8 cellular contexts compared by ENCODE assay signal in genomic region chr14:20631821-20632389, GRCh38. TPM values are rescaled to one million over a fixed set of nuclear protein-coding genes. Genes with fewer than 3 reads are reported as not detected.
DNase-seq lines count a peak whose midpoint lies in the region; TF ChIP-seq lines count a peak whose summit lies in the region.

No MANE protein-coding gene starts in this region.

- no peak overlapping the region for H3K27ac Mint-ChIP-seq in activated naive CD4-positive, alpha-beta T cell treated with anti-CD3 and anti-CD28 coated beads, Interleukin-2, amount 10 ng/mL, durations not matched to agents 7 days and 5 days

- H2BK15ac ChIP-seq in mesenchymal stem cell (ENCODE audit: low read depth, poor library complexity, severe bottlenecking): no peak overlapping the region

- H3K36me3 ChIP-seq in effector memory CD4-positive, alpha-beta T cell (ENCODE audit: control insufficient read depth, insufficient read depth, low read length): no peaks in the 10 kb centered on the region
- H3K36me3 ChIP-seq in mesenchymal stem cell (ENCODE audit: control insufficient read depth in 1 of 2, insufficient read depth in 2 of 2, low read depth in 1 of 2, low read length in 2 of 2): no peaks in the 10 kb centered on the region
- H3K36me3 ChIP-seq in tibial nerve: no peaks in the 10 kb centered on the region

- no peak overlapping the region for H3K23ac ChIP-seq in mesenchymal stem cell (ENCODE audit: low read length in 2 of 2)

- H3K4ac ChIP-seq in mesenchymal stem cell (ENCODE audit: low read depth in 1 of 2, low read length in 2 of 2): no peak overlapping the region

- peak overlapping the region; percentile 46 for H3K4me3 ChIP-seq in effector memory CD4-positive, alpha-beta T cell (ENCODE audit: insufficient read depth, low read depth, low read length, poor library complexity, severe bottlenecking)
- H3K4me3 ChIP-seq in mesenchymal stem cell (ENCODE audit: insufficient read depth in 1 of 2, low read depth in 1 of 2, low read length in 2 of 2): peak overlapping the region; percentile 1 to 80
- H3K4me3 ChIP-seq in tibial nerve: peak overlapping the region; percentile 14 to 50 (median 31)

- peaks cover 9% of the 10 kb centered on the region for H3K4me1 ChIP-seq in effector memory CD4-positive, alpha-beta T cell (ENCODE audit: control insufficient read depth, insufficient read depth, low read length, poor library complexity, severe bottlenecking)
- peaks cover 18% of the 10 kb centered on the region for H3K4me1 ChIP-seq in mesenchymal stem cell (ENCODE audit: control insufficient read depth, insufficient read depth, low read depth, low read length)
- H3K4me1 ChIP-seq in tibial nerve: peaks cover 0 to 53% (median 18%) of the 10 kb centered on the region in 4 donors

- no peak overlapping the region for H2BK120ac ChIP-seq in mesenchymal stem cell (ENCODE audit: low read depth, low read length)

- no peak overlapping the region for H4K8ac ChIP-seq in mesenchymal stem cell (ENCODE audit: low read length)

- peak overlapping the region; percentile 69 for H3K4me3 Mint-ChIP-seq in activated naive CD4-positive, alpha-beta T cell treated with anti-CD3 and anti-CD28 coated beads, Interleukin-2, amount 10 ng/mL, durations not matched to agents 7 days and 5 days

- no peaks in the 10 kb centered on the region for H3K79me1 ChIP-seq in mesenchymal stem cell (replicated peaks; ENCODE audit: low read length, poor library complexity, severe bottlenecking)

- 3% methylated on average over 15 of the region's 19 CpGs for WGBS in mesenchymal stem cell
- 1 to 2% methylated on average over 19 of the region's 19 CpGs for WGBS in tibial nerve, 2 donors

- H3K4me1 Mint-ChIP-seq in activated naive CD4-positive, alpha-beta T cell treated with anti-CD3 and anti-CD28 coated beads, Interleukin-2, amount 10 ng/mL, durations not matched to agents 7 days and 5 days: peaks cover 34% of the 10 kb centered on the region

- no peaks in the 10 kb centered on the region for H3K36me3 Mint-ChIP-seq in activated naive CD4-positive, alpha-beta T cell treated with anti-CD3 and anti-CD28 coated beads, Interleukin-2, amount 10 ng/mL, durations not matched to agents 7 days and 5 days

- no peak overlapping the region for H2BK5ac ChIP-seq in mesenchymal stem cell (ENCODE audit: low read depth, low read length, poor library complexity, severe bottlenecking)

- no peak for TF ChIP-seq POLR2A in tibial nerve (IDR thresholded peaks at IDR 0.05)

- H3K14ac ChIP-seq in mesenchymal stem cell (ENCODE audit: low read length in 2 of 2): no peak overlapping the region

- no peak overlapping the region for H2AK5ac ChIP-seq in mesenchymal stem cell (ENCODE audit: low read length, severe bottlenecking)

- H3K4me2 ChIP-seq in mesenchymal stem cell (ENCODE audit: low read length, poor library complexity, severe bottlenecking): peak overlapping the region; percentile 86

- H3K27ac ChIP-seq in effector memory CD4-positive, alpha-beta T cell (ENCODE audit: insufficient read depth, low read length, poor library complexity, severe bottlenecking): no peak overlapping the region
- no peak overlapping the region for H3K27ac ChIP-seq in mesenchymal stem cell (ENCODE audit: low read length, poor library complexity, severe bottlenecking)
- H3K27ac ChIP-seq in tibial nerve: peak overlapping the region in 1 of 4 donors; percentile 54

- no peaks in the 10 kb centered on the region for H3K9me3 Mint-ChIP-seq in activated naive CD4-positive, alpha-beta T cell treated with anti-CD3 and anti-CD28 coated beads, Interleukin-2, amount 10 ng/mL, durations not matched to agents 7 days and 5 days

- TF ChIP-seq EP300 in tibial nerve (IDR thresholded peaks at IDR 0.05): no peak

- H3K18ac ChIP-seq in mesenchymal stem cell (ENCODE audit: low read depth in 1 of 2, low read length in 2 of 2): no peak overlapping the region

- DNase-seq in activated naive CD4-positive, alpha-beta T cell treated with anti-CD3 and anti-CD28 coated beads, Interleukin-2, amount 10 ng/mL, durations not matched to agents 7 days and 5 days: no peak
- no peak for DNase-seq in activated naive CD4-positive, alpha-beta T cell treated with Interleukin-2 at 50 U/mL for 16 hours
- DNase-seq in SHP77 treated with DMSO at 0.1 percent for 48 hours (lab: John Stamatoyannopoulos, UW): peak; percentile 47
- no peak for DNase-seq in effector memory CD4-positive, alpha-beta T cell
- peak; percentile 69 for DNase-seq in mesenchymal stem cell
- DNase-seq in tibial nerve (ENCODE audit: low spot score in 2 of 2): peak; percentile 51 to 78
- no peak for DNase-seq in stimulated activated CD4-positive, alpha-beta T cell treated with anti-CD3 and anti-CD28 coated beads, Interleukin-4, amount 100 ng/mL, for 1 hour
- DNase-seq in NCI-H774 (lab: John Stamatoyannopoulos, UW): no peak

- peak overlapping the region; percentile 27 for H3K9ac ChIP-seq in mesenchymal stem cell (ENCODE audit: low read length)

- CTCF ChIA-PET in activated naive CD4-positive, alpha-beta T cell treated with anti-CD3 and anti-CD28 coated beads, Interleukin-2, amount 10 ng/mL, durations not matched to agents 7 days and 5 days (lab: Charles Lee): interaction anchor here (1.0 to 3.1 kb wide), 7 partner anchors 18 to 227 kb away, joined by 3 to 16 read pairs (median 3); partner anchors contain the start of gene RNASE4

- H3K27me3 Mint-ChIP-seq in activated naive CD4-positive, alpha-beta T cell treated with anti-CD3 and anti-CD28 coated beads, Interleukin-2, amount 10 ng/mL, durations not matched to agents 7 days and 5 days: peaks cover 90% of the 10 kb centered on the region

- no peaks in the 10 kb centered on the region for H3K27me3 ChIP-seq in effector memory CD4-positive, alpha-beta T cell (replicated peaks; ENCODE audit: control insufficient read depth, insufficient read depth, low read length, poor library complexity, severe bottlenecking)
- H3K27me3 ChIP-seq in mesenchymal stem cell (ENCODE audit: control insufficient read depth in 1 of 2, insufficient read depth in 1 of 2, low read length in 2 of 2) (peaks cover 24% of the 10 kb centered on the region in 2 experiments), tibial nerve (no peaks in the 10 kb centered on the region)

- H4K91ac ChIP-seq in mesenchymal stem cell (ENCODE audit: low read length): no peak overlapping the region

- no peak for TF ChIP-seq CTCF in tibial nerve (IDR thresholded peaks at IDR 0.05)

- H2AFZ ChIP-seq in mesenchymal stem cell (ENCODE audit: low read depth, low read length): no peak overlapping the region

- no peaks in the 10 kb centered on the region for H3K9me3 ChIP-seq in effector memory CD4-positive, alpha-beta T cell (ENCODE audit: control insufficient read depth, low read length)
- H3K9me3 ChIP-seq in mesenchymal stem cell (ENCODE audit: control insufficient read depth, low read length) (no peaks in the 10 kb centered on the region), tibial nerve (no peaks in the 10 kb centered on the region)

- H2BK12ac ChIP-seq in mesenchymal stem cell (ENCODE audit: low read length in 2 of 2): no peak overlapping the region

RNA-seq across cellular contexts. Expression of gene OR6S1, which starts 9.6 kb away (rescaled TPM):
- polyA plus RNA-seq in mesenchymal stem cell (2013, experiment 1 of 2): not detected
- not detected for polyA plus RNA-seq in mesenchymal stem cell (2013, experiment 2 of 2)
- not detected for total RNA-seq in tibial nerve

RNA-seq across cellular contexts. Expression of gene RNASE12, which starts 40.7 kb away (rescaled TPM):
- not detected for polyA plus RNA-seq in mesenchymal stem cell (2013, experiment 1 of 2)
- not detected for polyA plus RNA-seq in mesenchymal stem cell (2013, experiment 2 of 2)
- not detected for total RNA-seq in tibial nerve

RNA-seq across cellular contexts. Expression of gene RNASE11, which starts 44.1 kb away (rescaled TPM):
- not detected for polyA plus RNA-seq in mesenchymal stem cell (2013, experiment 1 of 2)
- 0.07 TPM for polyA plus RNA-seq in mesenchymal stem cell (2013, experiment 2 of 2)
- total RNA-seq in tibial nerve: not detected

RNA-seq across cellular contexts. Expression of gene RNASE4, which starts 52.5 kb away (rescaled TPM):
- polyA plus RNA-seq in mesenchymal stem cell (2013, experiment 1 of 2): 13.8 TPM
- polyA plus RNA-seq in mesenchymal stem cell (2013, experiment 2 of 2): 15.4 TPM
- 100 to 1,000 TPM in 2 of 4 donors, 10 to 100 TPM in 2; 90.9 to 193 (median 118) TPM for total RNA-seq in tibial nerve

RNA-seq across cellular contexts. Expression of gene ANG, which starts 56.7 kb away (rescaled TPM):
- 5.0 TPM for polyA plus RNA-seq in mesenchymal stem cell (2013, experiment 1 of 2)
- polyA plus RNA-seq in mesenchymal stem cell (2013, experiment 2 of 2): 5.8 TPM
- total RNA-seq in tibial nerve: 10 to 100 TPM; 31.2 to 41.9 (median 39.5) TPM

Comparison
In these comparisons a context has a peak if more than half of its experiments do, and no peak if none do; other contexts are left out.
1. DNase-seq: peak in SHP77 treated with DMSO at 0.1 percent for 48 hours (single experiment), mesenchymal stem cell (single experiment) and tibial nerve (2 of 2); none in activated naive CD4-positive, alpha-beta T cell treated with anti-CD3 and anti-CD28 coated beads, Interleukin-2, amount 10 ng/mL, durations not matched to agents 7 days and 5 days (single experiment), activated naive CD4-positive, alpha-beta T cell treated with Interleukin-2 at 50 U/mL for 16 hours (single experiment), effector memory CD4-positive, alpha-beta T cell (0 of 3), stimulated activated CD4-positive, alpha-beta T cell treated with anti-CD3 and anti-CD28 coated beads, Interleukin-4, amount 100 ng/mL, for 1 hour (single experiment) and NCI-H774 (single experiment).
2. Peak in every context shown above with its lines, with median percentiles within 50 percentile points of each other: H3K4me3 ChIP-seq.